In the genomic region with DNA sequence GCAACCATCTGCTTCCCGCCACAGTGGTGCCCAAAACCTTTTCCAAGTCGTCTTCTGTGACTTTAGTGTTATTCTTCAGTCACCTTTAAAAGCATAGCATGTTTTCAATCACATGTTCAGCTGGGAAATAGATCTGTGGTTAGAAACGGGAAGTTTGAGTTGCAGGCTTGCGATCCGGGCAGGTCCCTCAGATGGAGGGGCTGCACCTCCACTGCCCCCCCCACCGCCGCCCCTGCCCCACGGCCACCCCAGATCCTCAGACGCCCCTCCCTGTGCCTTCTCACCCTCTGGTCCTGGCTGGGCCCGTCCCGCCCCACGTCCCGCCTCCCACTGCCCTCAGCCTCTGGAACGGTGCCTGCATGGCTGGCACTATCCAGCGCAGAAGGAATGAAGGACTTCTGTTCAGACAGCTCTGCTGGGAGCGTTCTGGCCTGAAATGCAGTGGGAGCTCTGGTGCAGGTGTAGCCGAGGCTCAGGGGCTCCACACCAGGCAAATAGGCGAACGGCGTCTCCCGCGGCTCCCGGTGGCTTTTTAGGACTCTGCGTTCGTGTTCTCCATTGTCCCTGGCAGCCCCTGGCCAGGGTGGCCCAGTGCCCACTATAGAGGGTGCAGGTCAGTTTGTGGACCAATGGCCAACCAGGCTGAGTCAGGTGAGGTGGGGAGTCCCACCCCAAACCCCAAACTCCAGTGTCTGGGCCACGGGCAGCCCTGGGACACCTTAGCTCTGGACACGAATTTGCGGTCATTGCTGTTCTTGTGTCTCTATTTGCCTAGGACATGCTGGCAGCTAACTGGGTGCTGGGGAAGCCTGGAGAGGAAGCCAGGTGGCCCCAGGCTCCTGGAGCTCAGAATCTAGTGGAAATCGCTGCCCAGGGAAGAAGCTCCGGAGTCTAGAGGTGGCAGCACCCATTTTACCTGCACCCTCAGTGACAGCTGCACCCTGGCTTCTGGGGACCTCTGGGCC, we compare ENCODE assay signal across 10 cellular contexts.
DNase-seq lines count a peak whose midpoint lies in the region; ATAC-seq and TF ChIP-seq lines count a peak whose summit lies in the region.
"Had no signal": no experiment of that assay in that cellular context is flagged by ENCODE, and none has a peak within 500 bp of the region (broad histone marks: within the 10 kb centered on the region; RNA-seq: fewer than 3 reads in every experiment).

No MANE protein-coding gene starts in this region.

- peak overlapping the region; percentile 67 for H3K4me3 Mint-ChIP-seq in T-helper 2 cell treated with Interferon-gamma antibody and Interleukin-4, amounts not matched to agents 5 μg/mL and 100 μg/mL, for 36 hours
- H3K4me3 Mint-ChIP-seq in activated CD8-positive, alpha-beta T cell treated with anti-CD3 and anti-CD28 coated beads for 36 hours: peak overlapping the region; percentile 43
- peak overlapping the region; percentile 58 for H3K4me3 Mint-ChIP-seq in stimulated activated naive CD8-positive, alpha-beta T cell treated with anti-CD3 and anti-CD28 coated beads, Interleukin-15, Interleukin-2, amounts not matched to agents 100 ng/mL and 50 ng/mL, for 24 hours

- no peaks in the 10 kb centered on the region for H3K36me3 Mint-ChIP-seq in T-helper 2 cell treated with Interferon-gamma antibody and Interleukin-4, amounts not matched to agents 5 μg/mL and 100 μg/mL, for 36 hours (ENCODE audit: low read depth)
- H3K36me3 Mint-ChIP-seq in activated CD8-positive, alpha-beta T cell treated with anti-CD3 and anti-CD28 coated beads for 36 hours (ENCODE audit: low read depth): no peaks in the 10 kb centered on the region
- H3K36me3 Mint-ChIP-seq in stimulated activated naive CD8-positive, alpha-beta T cell treated with anti-CD3 and anti-CD28 coated beads, Interleukin-15, Interleukin-2, amounts not matched to agents 100 ng/mL and 50 ng/mL, for 24 hours (ENCODE audit: low read depth): no peaks in the 10 kb centered on the region

- no peaks in the 10 kb centered on the region for H3K27me3 Mint-ChIP-seq in T-helper 2 cell treated with Interferon-gamma antibody and Interleukin-4, amounts not matched to agents 5 μg/mL and 100 μg/mL, for 36 hours (ENCODE audit: low read depth)
- no peaks in the 10 kb centered on the region for H3K27me3 Mint-ChIP-seq in activated CD8-positive, alpha-beta T cell treated with anti-CD3 and anti-CD28 coated beads for 36 hours
- no peaks in the 10 kb centered on the region for H3K27me3 Mint-ChIP-seq in stimulated activated naive CD8-positive, alpha-beta T cell treated with anti-CD3 and anti-CD28 coated beads, Interleukin-15, Interleukin-2, amounts not matched to agents 100 ng/mL and 50 ng/mL, for 24 hours

- H3K9me3 Mint-ChIP-seq in T-helper 2 cell treated with Interferon-gamma antibody and Interleukin-4, amounts not matched to agents 5 μg/mL and 100 μg/mL, for 36 hours: no peaks in the 10 kb centered on the region
- H3K9me3 Mint-ChIP-seq in activated CD8-positive, alpha-beta T cell treated with anti-CD3 and anti-CD28 coated beads for 36 hours: peaks cover 2% of the 10 kb centered on the region
- no peaks in the 10 kb centered on the region for H3K9me3 Mint-ChIP-seq in stimulated activated naive CD8-positive, alpha-beta T cell treated with anti-CD3 and anti-CD28 coated beads, Interleukin-15, Interleukin-2, amounts not matched to agents 100 ng/mL and 50 ng/mL, for 24 hours

- H3K4me1 Mint-ChIP-seq in T-helper 2 cell treated with Interferon-gamma antibody and Interleukin-4, amounts not matched to agents 5 μg/mL and 100 μg/mL, for 36 hours (ENCODE audit: low read depth): peaks cover 5% of the 10 kb centered on the region
- H3K4me1 Mint-ChIP-seq in activated CD8-positive, alpha-beta T cell treated with anti-CD3 and anti-CD28 coated beads for 36 hours (ENCODE audit: low read depth): peaks cover 18% of the 10 kb centered on the region
- H3K4me1 Mint-ChIP-seq in stimulated activated naive CD8-positive, alpha-beta T cell treated with anti-CD3 and anti-CD28 coated beads, Interleukin-15, Interleukin-2, amounts not matched to agents 100 ng/mL and 50 ng/mL, for 24 hours (ENCODE audit: low read depth): peaks cover 21% of the 10 kb centered on the region

- intact Hi-C loops in activated CD8-positive, alpha-beta T cell treated with anti-CD3 and anti-CD28 coated beads for 36 hours (cut with micrococcal nuclease): no loop called here

- in situ Hi-C loops in GM13977 (cut with MboI; ENCODE audit: low pct_unique_long_range_greater_than_20kb, low sequenced_read_pairs, unreplicated experiment): no loop called here

- CTCF ChIA-PET in activated CD8-positive, alpha-beta T cell treated with anti-CD3 and anti-CD28 coated beads for 36 hours (lab: Charles Lee): interaction anchor here (1.2 to 2.8 kb wide), 5 partner anchors 12 to 254 kb away, joined by 3 to 18 read pairs (median 4); no protein-coding TSS in a partner anchor

- ATAC-seq in activated CD8-positive, alpha-beta T cell treated with anti-CD3 and anti-CD28 coated beads for 36 hours: no peak
- ATAC-seq in HG02759 (IDR thresholded peaks at IDR 0.05; ENCODE audit: unreplicated experiment): no peak
- no peak for ATAC-seq in GM21723 (IDR thresholded peaks at IDR 0.05; ENCODE audit: unreplicated experiment)
- ATAC-seq: left colon had no signal

- DNase-seq in T-helper 2 cell treated with Interferon-gamma antibody and Interleukin-4, amounts not matched to agents 5 μg/mL and 100 μg/mL, for 36 hours (ENCODE audit: low spot score): no peak
- DNase-seq in T-helper 2 cell: no peak
- no peak for DNase-seq in activated CD8-positive, alpha-beta T cell treated with anti-CD3 and anti-CD28 coated beads for 36 hours
- DNase-seq in hippocampal formation (lab: John Stamatoyannopoulos, UW): peak; percentile 31 to 62
- DNase-seq in GM13977 (ENCODE audit: low spot score): no peak
- DNase-seq: small intestine had no signal

- TF ChIP-seq CTCF in activated CD8-positive, alpha-beta T cell treated with anti-CD3 and anti-CD28 coated beads for 36 hours (IDR thresholded peaks at IDR 0.05): no peak
- no peak for TF ChIP-seq CTCF in GM13977 (IDR thresholded peaks at IDR 0.05; ENCODE audit: extremely low read depth, insufficient read depth, missing control alignments)

- POLR2A ChIA-PET in activated CD8-positive, alpha-beta T cell treated with anti-CD3 and anti-CD28 coated beads for 36 hours (lab: Charles Lee): interaction anchor here (1.8 kb wide), 1 partner anchor 12 kb away, joined by 6 read pairs; no protein-coding TSS in a partner anchor

- H3K27ac Mint-ChIP-seq in T-helper 2 cell treated with Interferon-gamma antibody and Interleukin-4, amounts not matched to agents 5 μg/mL and 100 μg/mL, for 36 hours: no peak overlapping the region
- H3K27ac Mint-ChIP-seq in activated CD8-positive, alpha-beta T cell treated with anti-CD3 and anti-CD28 coated beads for 36 hours: peak overlapping the region; percentile 78
- H3K27ac Mint-ChIP-seq in stimulated activated naive CD8-positive, alpha-beta T cell treated with anti-CD3 and anti-CD28 coated beads, Interleukin-15, Interleukin-2, amounts not matched to agents 100 ng/mL and 50 ng/mL, for 24 hours: peak overlapping the region; percentile 68

Comparison
In these comparisons a context has a peak if more than half of its experiments do, and no peak if none do; other contexts are left out.
1. DNase-seq: peak in hippocampal formation (2 of 2); none in T-helper 2 cell treated with Interferon-gamma antibody and Interleukin-4, amounts not matched to agents 5 μg/mL and 100 μg/mL, for 36 hours (single experiment), T-helper 2 cell (0 of 5), activated CD8-positive, alpha-beta T cell treated with anti-CD3 and anti-CD28 coated beads for 36 hours (single experiment) and GM13977 (single experiment).
2. Peak in every context shown above with its lines, with median percentiles within 50 percentile points of each other: H3K4me3 Mint-ChIP-seq.